8 cellular contexts compared by ENCODE assay signal in genomic region chr16:667780-668518, GRCh38. TPM values are rescaled to one million over a fixed set of nuclear protein-coding genes. Genes with fewer than 3 reads are reported as not detected.
DNase-seq lines count a peak whose midpoint lies in the region; ATAC-seq, FAIRE-seq and TF ChIP-seq lines count a peak whose summit lies in the region.

TSS of gene RHOT2 (plus strand) at chr16:668132. CDS start at chr16:668200, 68 bp downstream.

- no peaks in the 10 kb centered on the region for H3K9me3 ChIP-seq in colonic mucosa

- H3K27me3 ChIP-seq in colonic mucosa = no peaks in the 10 kb centered on the region

- H3K27ac Mint-ChIP-seq in activated CD4-positive, alpha-beta T cell treated with anti-CD3 and anti-CD28 coated beads, Interleukin-2, amount 10 ng/mL, durations not matched to agents 24 days and 14 days = peak within 1 kb of the TSS; percentile 92

- peaks cover 4% of the 10 kb centered on the region for H3K4me1 Mint-ChIP-seq in activated CD4-positive, alpha-beta T cell treated with anti-CD3 and anti-CD28 coated beads, Interleukin-2, amount 10 ng/mL, durations not matched to agents 24 days and 14 days

- peak within 1 kb of the TSS; percentile 84 for H3K4me3 Mint-ChIP-seq in activated CD4-positive, alpha-beta T cell treated with anti-CD3 and anti-CD28 coated beads, Interleukin-2, amount 10 ng/mL, durations not matched to agents 24 days and 14 days

- intact Hi-C loops in activated CD4-positive, alpha-beta T cell treated with anti-CD3 and anti-CD28 coated beads, Interleukin-2, amount 10 ng/mL, durations not matched to agents 24 days and 14 days (cut with micrococcal nuclease) = loop anchor here (1.0 to 10.0 kb wide), 2 partner anchors 11 to 103 kb away; partner anchors contain the start of genes NHLRC4, PIGQ and PRR35
- intact Hi-C loops in colonic mucosa (cut with DNase I) = no loop called here

- no peaks in the 10 kb centered on the region for H3K27me3 Mint-ChIP-seq in activated CD4-positive, alpha-beta T cell treated with anti-CD3 and anti-CD28 coated beads, Interleukin-2, amount 10 ng/mL, durations not matched to agents 24 days and 14 days

- H3K9ac ChIP-seq in colonic mucosa (ENCODE audit: low read depth in 2 of 2, low read length in 2 of 2) = peak within 1 kb of the TSS; percentile 91 to 93

- peak; percentile 93 for DNase-seq in Ammon's horn (ENCODE audit: low spot score)
- DNase-seq in GM19239 (ENCODE audit: insufficient read length, low spot score) = peak; percentile 99
- peak; percentile 68 to 92 for DNase-seq in NCI-H526 (lab: John Stamatoyannopoulos, UW)
- DNase-seq in activated CD4-positive, alpha-beta T cell treated with anti-CD3 and anti-CD28 coated beads, Interleukin-2, amount 10 ng/mL, durations not matched to agents 24 days and 14 days = peak; percentile 99
- DNase-seq in colonic mucosa = peak; percentile 93
- peak; percentile 98 for DNase-seq in left kidney (ENCODE audit: low read depth, low spot score)
- DNase-seq in stimulated activated CD4-positive, alpha-beta T cell treated with anti-CD3 and anti-CD28 coated beads, Interleukin-1b, Interleukin-23, amount 100 ng/mL, for 48 hours = peak; percentile 92

- peak; percentile 88 for TF ChIP-seq CTCF in colonic mucosa (IDR thresholded peaks at IDR 0.05)

- H3K36me3 ChIP-seq in colonic mucosa = peaks cover 20% of the 10 kb centered on the region

- H3K36me3 Mint-ChIP-seq in activated CD4-positive, alpha-beta T cell treated with anti-CD3 and anti-CD28 coated beads, Interleukin-2, amount 10 ng/mL, durations not matched to agents 24 days and 14 days (ENCODE audit: low read depth) = peaks cover 17% of the 10 kb centered on the region

- FAIRE-seq in GM19239 (lab: Jason Lieb, UNC) = peak; percentile 86

- no peaks in the 10 kb centered on the region for H3K9me3 Mint-ChIP-seq in activated CD4-positive, alpha-beta T cell treated with anti-CD3 and anti-CD28 coated beads, Interleukin-2, amount 10 ng/mL, durations not matched to agents 24 days and 14 days

- H3K4me3 ChIP-seq in colonic mucosa = peak within 1 kb of the TSS; percentile 99

- peak; percentile 83 for ATAC-seq in HG03460 (IDR thresholded peaks at IDR 0.05; ENCODE audit: unreplicated experiment)

- H3K4me1 ChIP-seq in colonic mucosa = peaks cover 6% of the 10 kb centered on the region

- H3K27ac ChIP-seq in colonic mucosa = peak within 1 kb of the TSS; percentile 75

RNA-seq across cellular contexts. Expression of gene RHOT2, which starts in this region (rescaled TPM):
- total RNA-seq in activated CD4-positive, alpha-beta T cell treated with anti-CD3 and anti-CD28 coated beads, Interleukin-2, amount 10 ng/mL, durations not matched to agents 24 days and 14 days = 172 and 183 TPM in 2 replicates
- 100 to 1,000 TPM; 112 to 182 TPM for total RNA-seq in colonic mucosa

Comparison
In these comparisons a context has a peak if more than half of its experiments do, and no peak if none do; other contexts are left out.
1. Peak in every context shown above with its lines: DNase-seq, ATAC-seq, H3K4me3 ChIP-seq and H3K27ac ChIP-seq.